14 cellular contexts compared by ENCODE assay signal in the genomic region with DNA sequence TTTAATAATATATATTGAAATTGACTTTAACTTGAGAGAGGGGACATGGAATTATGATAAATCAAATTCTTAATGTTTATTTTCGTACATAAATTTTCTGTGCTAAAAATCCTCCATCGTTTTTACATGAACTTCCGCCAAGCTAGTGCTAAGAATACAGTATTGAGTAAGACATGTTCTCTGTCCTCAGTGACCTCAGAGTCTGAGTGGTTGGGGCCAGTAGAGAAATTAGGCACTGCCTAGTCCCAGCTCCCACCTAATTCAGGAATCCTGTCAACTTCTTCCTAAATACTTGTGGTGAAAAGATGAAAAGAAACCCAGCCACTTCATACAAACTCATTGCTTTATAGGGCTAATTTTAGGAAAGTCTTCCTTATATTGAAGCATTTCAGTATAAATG.
DNase-seq lines count a peak whose midpoint lies in the region; TF ChIP-seq lines count a peak whose summit lies in the region.
"Had no signal": no experiment of that assay in that cellular context is flagged by ENCODE, and none has a peak within 500 bp of the region (broad histone marks: within the 10 kb centered on the region; RNA-seq: fewer than 3 reads in every experiment).

No MANE protein-coding gene starts in this region.

- H3K27me3 Mint-ChIP-seq in HFFc6 (ENCODE audit: insufficient read depth): 0 out of 2 replicates have a peak, but pooled peaks cover 2% of the 10 kb centered on the region
- no peaks in the 10 kb centered on the region for H3K27me3 Mint-ChIP-seq in endothelial cell (ENCODE audit: unreplicated experiment)
- H3K27me3 Mint-ChIP-seq: stimulated activated naive CD8-positive, alpha-beta T cell treated with anti-CD3 and anti-CD28 coated beads, Interleukin-15, amount 100 ng/mL, for 72 hours had no signal

- H3K9me3 Mint-ChIP-seq in HFFc6: no peaks in the 10 kb centered on the region
- H3K9me3 Mint-ChIP-seq in endothelial cell (ENCODE audit: unreplicated experiment): no peaks in the 10 kb centered on the region
- H3K9me3 Mint-ChIP-seq: CD4-positive, CD25-positive, alpha-beta regulatory T cell; neural crest cell; stimulated activated naive CD8-positive, alpha-beta T cell treated with anti-CD3 and anti-CD28 coated beads, Interleukin-15, amount 100 ng/mL, for 72 hours had no signal

- H3K9me3 ChIP-seq in SK-N-MC (ENCODE audit: low read depth, low read length): no peaks in the 10 kb centered on the region
- H3K9me3 ChIP-seq: SJSA1 had no signal

- H3K4me3 Mint-ChIP-seq in HFFc6: peak overlapping the region; percentile 38
- no peak overlapping the region for H3K4me3 Mint-ChIP-seq in endothelial cell (ENCODE audit: unreplicated experiment)
- H3K4me3 Mint-ChIP-seq: CD4-positive, CD25-positive, alpha-beta regulatory T cell; neural crest cell; stimulated activated naive CD8-positive, alpha-beta T cell treated with anti-CD3 and anti-CD28 coated beads, Interleukin-15, amount 100 ng/mL, for 72 hours had no signal

- peak overlapping the region; percentile 27 for H3K27ac ChIP-seq in SK-N-MC
- H3K27ac ChIP-seq: SJSA1, VCaP had no signal

- no peak for TF ChIP-seq CTCF in HFFc6 (IDR thresholded peaks at IDR 0.05)
- no peak for TF ChIP-seq CTCF in fibroblast of the aortic adventitia (IDR thresholded peaks at IDR 0.05; ENCODE audit: insufficient read depth, low read length)
- no peak for TF ChIP-seq CTCF in endothelial cell (IDR thresholded peaks at IDR 0.05; ENCODE audit: unreplicated experiment)

- peak overlapping the region; percentile 52 for H3K27ac Mint-ChIP-seq in HFFc6
- no peak overlapping the region for H3K27ac Mint-ChIP-seq in endothelial cell (ENCODE audit: unreplicated experiment)
- H3K27ac Mint-ChIP-seq: CD4-positive, CD25-positive, alpha-beta regulatory T cell; stimulated activated naive CD8-positive, alpha-beta T cell treated with anti-CD3 and anti-CD28 coated beads, Interleukin-15, amount 100 ng/mL, for 72 hours had no signal

- H3K4me1 Mint-ChIP-seq in HFFc6 (ENCODE audit: low read depth) (peaks cover 69% of the 10 kb centered on the region), endothelial cell (ENCODE audit: unreplicated experiment) (peaks cover 12% of the 10 kb centered on the region)

- H3K36me3 ChIP-seq in SK-N-MC (ENCODE audit: insufficient read depth, low read length): no peaks in the 10 kb centered on the region

- H3K4me3 ChIP-seq in SK-N-MC (no peak overlapping the region), fibroblast of the aortic adventitia (ENCODE audit: low read depth, low read length) (no peak overlapping the region)
- H3K4me3 ChIP-seq: SJSA1, smooth muscle cell had no signal

- DNase-seq in HFFc6 (peak; percentile 18), SK-N-MC (ENCODE audit: low read depth, low spot score) (no peak), fibroblast of the aortic adventitia (ENCODE audit: low read depth) (peak; percentile 63), pons (ENCODE audit: low spot score) (peak; percentile 30), germinal center (ENCODE audit: low spot score) (no peak), GM19238 (ENCODE audit: insufficient read length, low spot score) (no peak), endothelial cell (ENCODE audit: low spot score) (no peak), SHP77 (lab: John Stamatoyannopoulos, UW) (no peak)

- H3K9ac ChIP-seq in SK-N-MC (ENCODE audit: insufficient read length): peak overlapping the region; percentile 56

- H3K36me3 Mint-ChIP-seq in HFFc6 (ENCODE audit: low read depth) (peaks cover 10% of the 10 kb centered on the region; the same call in 1 of the 2 replicates), endothelial cell (ENCODE audit: low read depth, unreplicated experiment) (no peaks in the 10 kb centered on the region)
- H3K36me3 Mint-ChIP-seq: CD4-positive, CD25-positive, alpha-beta regulatory T cell had no signal

Comparison
In these comparisons a context has a peak if more than half of its experiments do, and no peak if none do; other contexts are left out.
1. DNase-seq: peak in HFFc6 (single experiment), fibroblast of the aortic adventitia (single experiment) and pons (single experiment); none in SK-N-MC (single experiment), germinal center (single experiment), GM19238 (single experiment), endothelial cell (single experiment) and SHP77 (0 of 2).